Comparison of ENCODE assay signal across 11 cellular contexts in genomic region chr13:76610819-76611415, GRCh38.
"Had no signal": no experiment of that assay in that cellular context is flagged by ENCODE, and none has a peak within 500 bp of the region (broad histone marks: within the 10 kb centered on the region; RNA-seq: fewer than 3 reads in every experiment).

No MANE protein-coding gene starts in this region.

- DNase-seq: activated CD4-positive, alpha-beta T cell treated with anti-CD3 and anti-CD28 coated beads, Interleukin-2, amount 50 U/mL, for 48 hours; activated T-cell treated with anti-CD3 and anti-CD28 coated beads for 4 hours; effector memory CD8-positive, alpha-beta T cell; foreskin melanocyte; kidney; left lung; stimulated activated CD4-positive, alpha-beta T cell treated with anti-CD3 and anti-CD28 coated beads, Interleukin-12 subunit alpha, Interleukin-12 subunit beta, amount 100 ng/mL, for 4 hours; stimulated activated CD4-positive, alpha-beta T cell treated with anti-CD3 and anti-CD28 coated beads, Interleukin-1b, Interleukin-23, amount 100 ng/mL, for 48 hours; stimulated activated CD8-positive, alpha-beta memory T cell treated with anti-CD3 and anti-CD28 coated beads, Interleukin-4, amount 100 ng/mL, for 48 hours; stimulated activated naive CD4-positive, alpha-beta T cell had no signal

- H3K4me3 ChIP-seq: left lung, right atrium auricular region had no signal

- ATAC-seq: effector memory CD8-positive, alpha-beta T cell; left lung had no signal
